8 cellular contexts compared by ENCODE assay signal in genomic region chr17:17119533-17119932, GRCh38.
DNase-seq lines count a peak whose midpoint lies in the region; ATAC-seq, FAIRE-seq and TF ChIP-seq lines count a peak whose summit lies in the region.

No MANE protein-coding gene starts in this region.

- DNase-seq in GM20000 (ENCODE audit: low spot score), result peak; percentile 50
- DNase-seq in activated CD4-positive, alpha-beta T cell treated with anti-CD3 and anti-CD28 coated beads, Interleukin-2, amount 10 ng/mL, durations not matched to agents 7 days and 5 days, result peak; percentile 72
- DNase-seq in endothelial cell of umbilical vein (ENCODE audit: low read depth, low spot score), result peak; percentile 29
- peak; percentile 10 for DNase-seq in skeletal muscle cell (ENCODE audit: low read depth)
- DNase-seq in DMS153 treated with DMSO at 0.1 percent for 48 hours (lab: John Stamatoyannopoulos, UW; ENCODE audit: unreplicated experiment), result no peak
- no peak for DNase-seq in COLO668 (lab: John Stamatoyannopoulos, UW; ENCODE audit: unreplicated experiment)
- no peak for DNase-seq in urothelium cell line (ENCODE audit: low spot score)

- no TSS peak for BruUV-seq in endothelial cell of umbilical vein (replicated peaks; lab: Mats Ljungman, UMichigan)

- no peaks in the 10 kb centered on the region for H3K9me3 ChIP-seq in endothelial cell of umbilical vein (replicated peaks; ENCODE audit: control insufficient read depth, insufficient read depth, low read length)

- intact Hi-C loops in endothelial cell of umbilical vein (cut with micrococcal nuclease), result no loop called here

- H3K4me1 ChIP-seq in endothelial cell of umbilical vein (ENCODE audit: control insufficient read depth, extremely low read depth, insufficient read depth, low read length), result no peaks in the 10 kb centered on the region

- no peaks in the 10 kb centered on the region for H3K9me1 ChIP-seq in endothelial cell of umbilical vein (replicated peaks; ENCODE audit: control insufficient read depth, extremely low read depth, insufficient read depth, low read length)

- no peak overlapping the region for H3K9ac ChIP-seq in endothelial cell of umbilical vein (replicated peaks; ENCODE audit: extremely low read depth, insufficient read depth, low read length)

- no peak for ATAC-seq in HG02763 (IDR thresholded peaks at IDR 0.05; ENCODE audit: unreplicated experiment)

- no peaks in the 10 kb centered on the region for H4K20me1 ChIP-seq in endothelial cell of umbilical vein (replicated peaks; ENCODE audit: control insufficient read depth, extremely low read depth, insufficient read depth, low read length)

- H3K4me3 ChIP-seq in endothelial cell of umbilical vein (replicated peaks in 1 of 3; ENCODE audit: insufficient read depth in 1 of 3, low read depth in 1 of 3, low read length in 3 of 3), result no peak overlapping the region
- H3K4me3 ChIP-seq in skeletal muscle cell (ENCODE audit: low read depth, low read length), result no peak overlapping the region

- TF ChIP-seq CTCF in GM20000 (IDR thresholded peaks at IDR 0.05; ENCODE audit: extremely low read depth, missing control alignments) (no peak), endothelial cell of umbilical vein (IDR thresholded peaks at IDR 0.05; ENCODE audit: extremely low read depth in 1 of 2, insufficient read depth in 1 of 2, low read depth in 1 of 2, low read length in 2 of 2) (no peak)

- no peak overlapping the region for H2AFZ ChIP-seq in endothelial cell of umbilical vein (ENCODE audit: low read depth, low read length)

- no peak for FAIRE-seq in endothelial cell of umbilical vein (lab: Jason Lieb, UNC)
- no peak for FAIRE-seq in urothelium cell line (lab: Jason Lieb, UNC)

- H3K4me1 Mint-ChIP-seq in activated CD4-positive, alpha-beta T cell treated with anti-CD3 and anti-CD28 coated beads, Interleukin-2, amount 10 ng/mL, durations not matched to agents 7 days and 5 days, result peaks cover 81% of the 10 kb centered on the region

- peaks cover 92% of the 10 kb centered on the region for H3K79me2 ChIP-seq in endothelial cell of umbilical vein (ENCODE audit: control insufficient read depth, insufficient read depth, low read length)

- H3K4me2 ChIP-seq in endothelial cell of umbilical vein (ENCODE audit: insufficient read depth, low read length), result no peak overlapping the region

- no peaks in the 10 kb centered on the region for H3K27me3 Mint-ChIP-seq in activated CD4-positive, alpha-beta T cell treated with anti-CD3 and anti-CD28 coated beads, Interleukin-2, amount 10 ng/mL, durations not matched to agents 7 days and 5 days

- dilution Hi-C loops in endothelial cell of umbilical vein (cut with MboI; ENCODE audit: extremely low pct_ligation_motif_present, low sequenced_read_pairs), result no loop called here

- no peak for TF ChIP-seq POLR2A in endothelial cell of umbilical vein (IDR thresholded peaks at IDR 0.05; ENCODE audit: low read depth, low read length)

- peaks cover 10% of the 10 kb centered on the region for H3K36me3 Mint-ChIP-seq in activated CD4-positive, alpha-beta T cell treated with anti-CD3 and anti-CD28 coated beads, Interleukin-2, amount 10 ng/mL, durations not matched to agents 7 days and 5 days (ENCODE audit: low read depth)

- H3K27ac ChIP-seq in endothelial cell of umbilical vein (ENCODE audit: insufficient read depth, low read depth, low read length), result no peak overlapping the region

- H3K36me3 ChIP-seq in endothelial cell of umbilical vein (ENCODE audit: control insufficient read depth in 2 of 2, extremely low read depth in 1 of 2, insufficient read depth in 2 of 2, low read length in 2 of 2), result no peaks in the 10 kb centered on the region

- no peaks in the 10 kb centered on the region for H3K27me3 ChIP-seq in endothelial cell of umbilical vein (ENCODE audit: control insufficient read depth in 2 of 2, insufficient read depth in 2 of 2, low read length in 2 of 2)

- H3K27ac Mint-ChIP-seq in activated CD4-positive, alpha-beta T cell treated with anti-CD3 and anti-CD28 coated beads, Interleukin-2, amount 10 ng/mL, durations not matched to agents 7 days and 5 days, result peak overlapping the region; percentile 91

- H3K9me3 Mint-ChIP-seq in activated CD4-positive, alpha-beta T cell treated with anti-CD3 and anti-CD28 coated beads, Interleukin-2, amount 10 ng/mL, durations not matched to agents 7 days and 5 days, result no peaks in the 10 kb centered on the region

- POLR2A ChIA-PET in activated CD4-positive, alpha-beta T cell treated with anti-CD3 and anti-CD28 coated beads, Interleukin-2, amount 10 ng/mL, durations not matched to agents 7 days and 5 days (lab: Charles Lee), result interaction anchor here (0.5 kb wide), 1 partner anchor 77 kb away, joined by 5 read pairs; no protein-coding TSS in a partner anchor
- POLR2A ChIA-PET in endothelial cell of umbilical vein (lab: Charles Lee), result no interaction called here

- no peak overlapping the region for H3K4me3 Mint-ChIP-seq in activated CD4-positive, alpha-beta T cell treated with anti-CD3 and anti-CD28 coated beads, Interleukin-2, amount 10 ng/mL, durations not matched to agents 7 days and 5 days

- CTCF ChIA-PET in activated CD4-positive, alpha-beta T cell treated with anti-CD3 and anti-CD28 coated beads, Interleukin-2, amount 10 ng/mL, durations not matched to agents 7 days and 5 days (lab: Charles Lee), result interaction anchor here (1.2 to 1.7 kb wide), 4 partner anchors 10 to 13 kb away, joined by 3 to 6 read pairs (median 4); no protein-coding TSS in a partner anchor
- CTCF ChIA-PET in endothelial cell of umbilical vein (lab: Charles Lee), result interaction anchor here (4.1 kb wide), 1 partner anchor 22 kb away, joined by 14 read pairs; no protein-coding TSS in a partner anchor

TF ChIP-seq in endothelial cell of umbilical vein, 7 proteins besides CTCF, POLR2A, EP300 and RAD21:
- TF ChIP-seq FOS (IDR thresholded peaks at IDR 0.05; ENCODE audit: borderline replicate concordance, insufficient read depth, low read length), result no peak
- TF ChIP-seq GATA2 (IDR thresholded peaks at IDR 0.05; ENCODE audit: insufficient read depth, insufficient read length, low read depth, low read length), result no peak
- TF ChIP-seq MYC (IDR thresholded peaks at IDR 0.05; ENCODE audit: low read depth, low read length), result no peak
- no peak for TF ChIP-seq EZH2 (IDR thresholded peaks at IDR 0.05; ENCODE audit: borderline replicate concordance, low read depth, low read length, severe bottlenecking)
- no peak for TF ChIP-seq POLR2AphosphoS5 (IDR thresholded peaks at IDR 0.05; ENCODE audit: insufficient read depth, low read depth, low read length)
- TF ChIP-seq JUN (IDR thresholded peaks at IDR 0.05; ENCODE audit: borderline replicate concordance, insufficient read depth, insufficient read length, low read depth), result no peak
- TF ChIP-seq, protein P1, sequence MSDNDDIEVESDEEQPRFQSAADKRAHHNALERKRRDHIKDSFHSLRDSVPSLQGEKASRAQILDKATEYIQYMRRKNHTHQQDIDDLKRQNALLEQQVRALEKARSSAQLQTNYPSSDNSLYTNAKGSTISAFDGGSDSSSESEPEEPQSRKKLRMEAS (IDR thresholded peaks at IDR 0.05; ENCODE audit: insufficient read depth, insufficient read length), result no peak
TF ChIP-seq in endothelial cell of umbilical vein: peak in this region for 0.

Comparison
In these comparisons a context has a peak if more than half of its experiments do, and no peak if none do; other contexts are left out.
1. DNase-seq: peak in GM20000 (single experiment), activated CD4-positive, alpha-beta T cell treated with anti-CD3 and anti-CD28 coated beads, Interleukin-2, amount 10 ng/mL, durations not matched to agents 7 days and 5 days (single experiment), endothelial cell of umbilical vein (single experiment) and skeletal muscle cell (single experiment); none in DMS153 treated with DMSO at 0.1 percent for 48 hours (single experiment), COLO668 (single experiment) and urothelium cell line (single experiment).